In the genomic region with DNA sequence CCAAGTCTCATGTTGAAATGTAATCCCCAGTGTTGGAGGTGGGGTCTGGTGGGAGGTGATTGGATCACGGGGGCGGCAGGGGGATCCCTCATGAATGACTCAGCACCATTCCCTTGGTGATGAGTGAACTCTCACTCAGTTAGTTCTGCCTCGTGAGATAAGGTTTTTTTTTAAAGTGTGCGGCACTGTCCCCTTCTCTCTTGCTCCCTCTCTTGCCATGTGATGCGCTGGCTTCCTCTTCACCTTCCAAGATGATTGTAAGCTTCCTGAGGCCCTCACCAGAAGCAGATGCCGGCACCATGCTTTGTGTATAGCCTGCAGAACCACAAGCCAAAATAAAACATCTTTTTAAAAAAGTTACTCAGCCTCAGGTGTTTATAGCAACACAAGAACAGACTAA, we compare ENCODE assay signal across 17 cellular contexts. TPM values are rescaled to one million over a fixed set of nuclear protein-coding genes. Genes with fewer than 3 reads are reported as not detected.
DNase-seq lines count a peak whose midpoint lies in the region; ATAC-seq and TF ChIP-seq lines count a peak whose summit lies in the region.
"Had no signal": no experiment of that assay in that cellular context is flagged by ENCODE, and none has a peak within 500 bp of the region (broad histone marks: within the 10 kb centered on the region; RNA-seq: fewer than 3 reads in every experiment).

No MANE protein-coding gene starts in this region.

- no TSS peak for BruUV-seq in IMR-90 (replicated peaks; lab: Mats Ljungman, UMichigan)

- H3K4me1 ChIP-seq in IMR-90 (ENCODE audit: control insufficient read depth, insufficient read depth, low read length): peaks cover 13% of the 10 kb centered on the region

- H3K36me3 ChIP-seq in IMR-90 (ENCODE audit: control insufficient read depth, insufficient read depth, low read length): no peaks in the 10 kb centered on the region
- H3K36me3 ChIP-seq: esophagus squamous epithelium, heart left ventricle had no signal

- H3K4me3 ChIP-seq in IMR-90 (ENCODE audit: insufficient read depth, low read depth, low read length): no peak overlapping the region
- H3K4me3 ChIP-seq: esophagus squamous epithelium, heart left ventricle had no signal

- no peak overlapping the region for H4K91ac ChIP-seq in IMR-90 (ENCODE audit: insufficient read depth, low read depth, low read length)

- no peaks in the 10 kb centered on the region for H3K79me1 ChIP-seq in IMR-90 (ENCODE audit: low read depth in 1 of 2, low read length in 2 of 2)

- intact Hi-C loops in IMR-90 (cut with micrococcal nuclease): no loop called here
- intact Hi-C loops in activated T-helper 1 cell treated with anti-CD3 and anti-CD28 coated beads, Interleukin-12 subunit alpha, Interleukin-12 subunit beta, Interleukin-2, Interleukin-4 antibody, amounts not matched to agents 30 ng/mL and 10 ng/mL and 1 ng/mL, durations not matched to agents 14 hours and 24 hours and 36 hours (cut with micrococcal nuclease): loop anchor here (2.0 to 10.0 kb wide), 4 partner anchors 13 to 1705 kb away; no protein-coding TSS in a partner anchor

- no peaks in the 10 kb centered on the region for H3K9me3 ChIP-seq in IMR-90 (ENCODE audit: control insufficient read depth, insufficient read depth, low read length)
- H3K9me3 ChIP-seq: esophagus squamous epithelium, heart left ventricle had no signal

- no peak overlapping the region for H3K9ac ChIP-seq in IMR-90 (ENCODE audit: low read depth, low read length)

- TF ChIP-seq CTCF in IMR-90 (conservative IDR thresholded peaks at IDR 0.05; ENCODE audit: low read depth, low read length): no peak
- no peak for TF ChIP-seq CTCF in GM10266 (IDR thresholded peaks at IDR 0.05; ENCODE audit: control insufficient read depth, insufficient read depth, low read depth, missing control alignments)

- no peak for TF ChIP-seq POLR2A in IMR-90 (IDR thresholded peaks at IDR 0.05; ENCODE audit: low read depth, low read length)

- peak overlapping the region; percentile 97 for H3K27ac Mint-ChIP-seq in T-helper 1 cell treated with Interleukin-12 subunit alpha and Interleukin-12 subunit beta and Interleukin-4 antibody, amounts not matched to agents 30 μg/mL and 1 μg/mL, for 36 hours
- H3K27ac Mint-ChIP-seq in activated T-helper 1 cell treated with anti-CD3 and anti-CD28 coated beads, Interleukin-12 subunit alpha, Interleukin-12 subunit beta, Interleukin-2, Interleukin-4 antibody, amounts not matched to agents 30 ng/mL and 10 ng/mL and 1 ng/mL, durations not matched to agents 14 hours and 24 hours and 36 hours: peak overlapping the region; percentile 99
- peak overlapping the region; percentile 13 to 97 (median 61) for H3K27ac Mint-ChIP-seq in naive thymus-derived CD8-positive, alpha-beta T cell

- no peak overlapping the region for H4K5ac ChIP-seq in IMR-90 (ENCODE audit: low read depth, low read length)

- in situ Hi-C loops in IMR-90 (cut with MboI; ENCODE audit: low sequenced_read_pairs): no loop called here

- no peak overlapping the region for H3K4me2 ChIP-seq in IMR-90 (ENCODE audit: low read depth, low read length)

- no peak overlapping the region for H3K18ac ChIP-seq in IMR-90 (ENCODE audit: low read depth, low read length)

- no peak overlapping the region for H2AK9ac ChIP-seq in IMR-90 (replicated peaks; ENCODE audit: low read depth, low read length, poor library complexity)

- peak overlapping the region; percentile 13; the same call in 1 of the 2 replicates for H3K23ac ChIP-seq in IMR-90 (ENCODE audit: low read depth, low read length)

- H3K27ac ChIP-seq in IMR-90 (ENCODE audit: insufficient read depth, low read length): no peak overlapping the region
- H3K27ac ChIP-seq: 22Rv1, HL-60 had no signal

- no peak overlapping the region for H4K8ac ChIP-seq in IMR-90 (ENCODE audit: low read depth in 2 of 2, low read length in 2 of 2)

- peaks cover 12% of the 10 kb centered on the region for H3K36me3 Mint-ChIP-seq in T-helper 1 cell treated with Interleukin-12 subunit alpha and Interleukin-12 subunit beta and Interleukin-4 antibody, amounts not matched to agents 30 μg/mL and 1 μg/mL, for 36 hours (ENCODE audit: low read depth)
- peaks cover 29% of the 10 kb centered on the region for H3K36me3 Mint-ChIP-seq in activated T-helper 1 cell treated with anti-CD3 and anti-CD28 coated beads, Interleukin-12 subunit alpha, Interleukin-12 subunit beta, Interleukin-2, Interleukin-4 antibody, amounts not matched to agents 30 ng/mL and 10 ng/mL and 1 ng/mL, durations not matched to agents 14 hours and 24 hours and 36 hours (ENCODE audit: low read depth)
- no peaks in the 10 kb centered on the region for H3K36me3 Mint-ChIP-seq in naive thymus-derived CD8-positive, alpha-beta T cell

- 0 out of 2 replicates have a peak, but pooled peaks cover 1% of the 10 kb centered on the region for H3K9me1 ChIP-seq in IMR-90 (ENCODE audit: insufficient read depth, low read length)

- 0 out of 3 replicates have a peak overlapping the region, but pooled peaks have one; percentile 54 for H2BK15ac ChIP-seq in IMR-90 (ENCODE audit: low read depth, low read length)

- no peaks in the 10 kb centered on the region for H4K20me1 ChIP-seq in IMR-90 (ENCODE audit: insufficient read depth, low read length)

- H2BK120ac ChIP-seq in IMR-90 (ENCODE audit: low read depth, low read length): no peak overlapping the region

- H2AFZ ChIP-seq in IMR-90 (replicated peaks; ENCODE audit: low read length, poor library complexity): no peak overlapping the region

- H3K4ac ChIP-seq in IMR-90 (ENCODE audit: low read depth, low read length): peak overlapping the region; percentile 10; the same call in 1 of the 2 replicates

- H3K27me3 Mint-ChIP-seq in T-helper 1 cell treated with Interleukin-12 subunit alpha and Interleukin-12 subunit beta and Interleukin-4 antibody, amounts not matched to agents 30 μg/mL and 1 μg/mL, for 36 hours (ENCODE audit: low read depth): no peaks in the 10 kb centered on the region
- H3K27me3 Mint-ChIP-seq in activated T-helper 1 cell treated with anti-CD3 and anti-CD28 coated beads, Interleukin-12 subunit alpha, Interleukin-12 subunit beta, Interleukin-2, Interleukin-4 antibody, amounts not matched to agents 30 ng/mL and 10 ng/mL and 1 ng/mL, durations not matched to agents 14 hours and 24 hours and 36 hours (ENCODE audit: insufficient read depth): no peaks in the 10 kb centered on the region
- H3K27me3 Mint-ChIP-seq in naive thymus-derived CD8-positive, alpha-beta T cell: no peaks in the 10 kb centered on the region

- H2BK5ac ChIP-seq in IMR-90 (ENCODE audit: low read depth, low read length, poor library complexity, severe bottlenecking): no peak overlapping the region

- H3K4me3 Mint-ChIP-seq in T-helper 1 cell treated with Interleukin-12 subunit alpha and Interleukin-12 subunit beta and Interleukin-4 antibody, amounts not matched to agents 30 μg/mL and 1 μg/mL, for 36 hours: peak overlapping the region; percentile 25
- peak overlapping the region; percentile 70 for H3K4me3 Mint-ChIP-seq in activated T-helper 1 cell treated with anti-CD3 and anti-CD28 coated beads, Interleukin-12 subunit alpha, Interleukin-12 subunit beta, Interleukin-2, Interleukin-4 antibody, amounts not matched to agents 30 ng/mL and 10 ng/mL and 1 ng/mL, durations not matched to agents 14 hours and 24 hours and 36 hours
- H3K4me3 Mint-ChIP-seq in naive thymus-derived CD8-positive, alpha-beta T cell: peak overlapping the region in 4 of 10 donors; percentile 36 to 70 (median 42)

- DNase-seq in T-helper 1 cell (no peak), IMR-90 (no peak), GM10266 (ENCODE audit: extremely low spot score) (no peak)
- DNase-seq in activated T-helper 1 cell treated with anti-CD3 and anti-CD28 coated beads, Interleukin-12 subunit alpha, Interleukin-12 subunit beta, Interleukin-2, Interleukin-4 antibody, amounts not matched to agents 30 ng/mL and 10 ng/mL and 1 ng/mL, durations not matched to agents 14 hours and 24 hours and 36 hours (ENCODE audit: low spot score): no peak
- DNase-seq in naive thymus-derived CD8-positive, alpha-beta T cell: no peak
- DNase-seq: aorta, cortex of kidney, esophagus squamous epithelium, GF-D8, heart left ventricle, kidney glomerular epithelial cell, NCI-H2029 treated with DMSO at 0.1 percent for 48 hours had no signal

- no peaks in the 10 kb centered on the region for H3K9me3 Mint-ChIP-seq in T-helper 1 cell treated with Interleukin-12 subunit alpha and Interleukin-12 subunit beta and Interleukin-4 antibody, amounts not matched to agents 30 μg/mL and 1 μg/mL, for 36 hours
- H3K9me3 Mint-ChIP-seq in activated T-helper 1 cell treated with anti-CD3 and anti-CD28 coated beads, Interleukin-12 subunit alpha, Interleukin-12 subunit beta, Interleukin-2, Interleukin-4 antibody, amounts not matched to agents 30 ng/mL and 10 ng/mL and 1 ng/mL, durations not matched to agents 14 hours and 24 hours and 36 hours: peaks cover 3% of the 10 kb centered on the region
- no peaks in the 10 kb centered on the region for H3K9me3 Mint-ChIP-seq in naive thymus-derived CD8-positive, alpha-beta T cell

- peak overlapping the region; percentile 76; the same call in 1 of the 2 replicates for H3K14ac ChIP-seq in IMR-90 (replicated peaks; ENCODE audit: low read depth, low read length)

- 100% methylated on average over 1 of the region's 6 CpGs; no CpG with 5 or more reads in 1 of the 2 experiments for WGBS in IMR-90 (ENCODE audit: extremely low coverage in 2 of 2, insufficient read length in 1 of 2), 2 experiments

- no peak for TF ChIP-seq RAD21 in IMR-90 (IDR thresholded peaks at IDR 0.05; ENCODE audit: low read length)

- POLR2A ChIA-PET in IMR-90 (lab: Charles Lee; ENCODE audit: unreplicated experiment): interaction anchor here (0.5 kb wide), 1 partner anchor 13 kb away, joined by 8 read pairs; no protein-coding TSS in a partner anchor
- POLR2A ChIA-PET in naive thymus-derived CD8-positive, alpha-beta T cell (lab: Charles Lee): interaction anchor here (0.9 to 2.9 kb wide), 5 partner anchors 12 to 83 kb away, joined by 3 to 9 read pairs (median 4); a partner anchor contains a TSS

- ATAC-seq in IMR-90 (ENCODE audit: low read depth) (no peak), GM19463 (IDR thresholded peaks at IDR 0.05; ENCODE audit: unreplicated experiment) (no peak), GM21723 (IDR thresholded peaks at IDR 0.05; ENCODE audit: unreplicated experiment) (no peak)
- no peak for ATAC-seq in naive thymus-derived CD8-positive, alpha-beta T cell
- ATAC-seq: heart left ventricle had no signal

- peak overlapping the region; percentile 54; the same call in 1 of the 2 replicates for H2AK5ac ChIP-seq in IMR-90 (ENCODE audit: low read depth, low read length)

- CTCF ChIA-PET in IMR-90 (lab: Yijun Ruan, JAX): interaction anchor here (1.0 kb wide), 1 partner anchor 12 kb away, joined by 3 read pairs; no protein-coding TSS in a partner anchor

- dilution Hi-C loops in IMR-90 (cut with HindIII; ENCODE audit: low sequenced_read_pairs, unreplicated experiment): no loop called here

- peaks cover 87% of the 10 kb centered on the region for H3K4me1 Mint-ChIP-seq in T-helper 1 cell treated with Interleukin-12 subunit alpha and Interleukin-12 subunit beta and Interleukin-4 antibody, amounts not matched to agents 30 μg/mL and 1 μg/mL, for 36 hours (ENCODE audit: low read depth)
- peaks cover 96% of the 10 kb centered on the region for H3K4me1 Mint-ChIP-seq in activated T-helper 1 cell treated with anti-CD3 and anti-CD28 coated beads, Interleukin-12 subunit alpha, Interleukin-12 subunit beta, Interleukin-2, Interleukin-4 antibody, amounts not matched to agents 30 ng/mL and 10 ng/mL and 1 ng/mL, durations not matched to agents 14 hours and 24 hours and 36 hours (ENCODE audit: low read depth)
- H3K4me1 Mint-ChIP-seq in naive thymus-derived CD8-positive, alpha-beta T cell: peaks cover 44 to 97% (median 94%) of the 10 kb centered on the region in 4 donors

- no peaks in the 10 kb centered on the region for H3K27me3 ChIP-seq in IMR-90 (ENCODE audit: control insufficient read depth, insufficient read depth, low read length)
- H3K27me3 ChIP-seq: esophagus squamous epithelium, heart left ventricle had no signal

- no peak overlapping the region for H3K56ac ChIP-seq in IMR-90 (ENCODE audit: extremely low read depth, insufficient read depth, low read length)

- H2BK20ac ChIP-seq in IMR-90 (ENCODE audit: low read depth, low read length): no peak overlapping the region

RNA-seq across cellular contexts. Expression of a gene that starts 19.8 kb away (rescaled TPM):
- total RNA-seq in IMR-90 (2012; rRNA removed): 18.1 and 35.3 TPM in 2 replicates
- polyA plus RNA-seq in IMR-90 (2012; rRNA removed): 34.4 and 43.6 TPM in 2 replicates
- polyA plus RNA-seq in IMR-90 (2012; cell fraction: cytosol; rRNA removed): 4.0 and 6.2 TPM in 2 replicates
- polyA plus RNA-seq in IMR-90 (2012; cell fraction: nucleus; rRNA removed; ENCODE audit: low replicate concordance): 0.72 and 9.5 TPM in 2 replicates
- 326 and 348 TPM in 2 replicates for total RNA-seq in activated T-helper 1 cell treated with anti-CD3 and anti-CD28 coated beads, Interleukin-12 subunit alpha, Interleukin-12 subunit beta, Interleukin-2, Interleukin-4 antibody, amounts not matched to agents 30 ng/mL and 10 ng/mL and 1 ng/mL, durations not matched to agents 14 hours and 24 hours and 36 hours
- total RNA-seq in naive thymus-derived CD8-positive, alpha-beta T cell: 100 to 1,000 TPM; 124 to 130 TPM
- 10 to 100 TPM; 43.4 to 53.9 (median 50.0) TPM for polyA plus RNA-seq in naive thymus-derived CD8-positive, alpha-beta T cell
